In the genomic region with DNA sequence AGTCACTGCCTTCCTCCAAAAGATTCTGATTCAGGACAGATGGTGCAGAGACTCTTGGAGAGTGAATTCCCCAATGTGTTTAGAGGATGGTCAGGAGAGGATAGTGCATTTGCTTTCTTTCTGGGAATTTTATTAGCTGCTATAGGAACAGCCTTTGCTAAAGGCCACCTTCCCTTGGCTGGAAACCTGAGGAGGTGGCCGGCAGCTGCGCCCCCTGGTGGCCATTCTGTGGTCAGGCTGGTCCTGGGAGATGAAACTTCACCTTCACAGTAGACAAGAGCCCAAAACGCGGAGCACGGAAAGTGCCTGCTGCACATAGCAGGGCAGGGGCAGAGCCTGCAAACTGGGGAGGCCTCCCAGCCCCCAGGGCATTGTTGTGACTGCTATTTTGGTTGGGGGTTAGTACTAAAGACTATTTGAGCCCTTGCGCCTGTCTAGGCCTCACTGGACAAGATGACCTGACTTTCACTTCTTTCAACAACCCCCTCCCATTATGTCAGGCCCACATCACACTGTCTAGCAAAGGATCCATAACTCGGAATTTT, we compare ENCODE assay signal across 8 cellular contexts. TPM values are rescaled to one million over a fixed set of nuclear protein-coding genes. Genes with fewer than 3 reads are reported as not detected.
A peak's percentile ranks its signal among the peaks of the same experiment; 100 is the strongest.
DNase-seq lines count a peak whose midpoint lies in the region; ATAC-seq, FAIRE-seq and TF ChIP-seq lines count a peak whose summit lies in the region.

No MANE protein-coding gene starts in this region.

- TF ChIP-seq CTCF in GM06990 (IDR thresholded peaks at IDR 0.05; ENCODE audit: insufficient read depth, low read length, poor library complexity, severe bottlenecking) = peak; percentile 98

- H3K4me3 ChIP-seq in GM06990 (replicated peaks; ENCODE audit: low read depth, low read length) (no peak overlapping the region), SJSA1 (no peak overlapping the region)

- peaks cover 8% of the 10 kb centered on the region for H3K36me3 ChIP-seq in GM06990 (ENCODE audit: control insufficient read depth, insufficient read depth, low read length)
- 0 out of 2 replicates have a peak, but pooled peaks cover 5% of the 10 kb centered on the region for H3K36me3 ChIP-seq in SJSA1

- 0 out of 2 replicates have a peak, but pooled peaks cover 4% of the 10 kb centered on the region for H3K9me3 ChIP-seq in SJSA1 (replicated peaks)

- H3K27me3 ChIP-seq in GM06990 (replicated peaks; ENCODE audit: control insufficient read depth, insufficient read depth, low read length) (no peaks in the 10 kb centered on the region), SJSA1 (replicated peaks) (no peaks in the 10 kb centered on the region)

- ATAC-seq in HG03439 (IDR thresholded peaks at IDR 0.05; ENCODE audit: unreplicated experiment) = peak; percentile 60
- peak; percentile 64 for ATAC-seq in Right ventricle myocardium inferior
- ATAC-seq in HG02623 (IDR thresholded peaks at IDR 0.05; ENCODE audit: unreplicated experiment) = no peak

- intact Hi-C loops in Right ventricle myocardium inferior (cut with DNase I) = loop anchor here (2.0 to 5.0 kb wide), 3 partner anchors 47 to 320 kb away; no protein-coding TSS in a partner anchor
- intact Hi-C loops in posterior cingulate gyrus (cut with DNase I) = loop anchor here (5.0 kb wide), 2 partner anchors 300 to 315 kb away; no protein-coding TSS in a partner anchor

- peak; percentile 44 for FAIRE-seq in urothelium cell line (lab: Jason Lieb, UNC)

- no peak overlapping the region for H3K27ac ChIP-seq in SJSA1

- no peaks in the 10 kb centered on the region for H3K4me1 ChIP-seq in SJSA1 (replicated peaks)

- DNase-seq in GM06990 (ENCODE audit: extremely low read depth, insufficient read length) (peak; percentile 32), SJSA1 (ENCODE audit: low read depth in 1 of 2, low spot score in 2 of 2) (peak; percentile 36 to 51), Right ventricle myocardium inferior (ENCODE audit: missing footprints) (peak; percentile 87), posterior cingulate gyrus (peak; percentile 53 to 97 (median 80)), urothelium cell line (ENCODE audit: low spot score) (peak; percentile 78)
- peak; percentile 72 for DNase-seq in activated naive CD4-positive, alpha-beta T cell treated with Interleukin-2 at 50 U/mL for 16 hours

RNA-seq across cellular contexts. Expression of a gene that starts 34.3 kb away (rescaled TPM):
- total RNA-seq in SJSA1 (2014; rRNA removed; shearing (Covaris generic)) = 66.1 and 78.7 TPM in 2 replicates
- total RNA-seq in Right ventricle myocardium inferior = 23.9 TPM

RNA-seq across cellular contexts. Expression of a gene that starts 43.2 kb away (rescaled TPM):
- 8.0 and 24.1 TPM in 2 replicates for total RNA-seq in SJSA1 (2014; rRNA removed; shearing (Covaris generic))
- total RNA-seq in Right ventricle myocardium inferior = 9.7 TPM

RNA-seq across cellular contexts. Expression of a gene that starts 45.0 kb away (rescaled TPM):
- total RNA-seq in SJSA1 (2014; rRNA removed; shearing (Covaris generic)) = not detected in 2 replicates
- 2.1 TPM for total RNA-seq in Right ventricle myocardium inferior

RNA-seq across cellular contexts. Expression of a gene that starts 53.0 kb away (rescaled TPM):
- 14.5 and 33.7 TPM in 2 replicates for total RNA-seq in SJSA1 (2014; rRNA removed; shearing (Covaris generic))
- total RNA-seq in Right ventricle myocardium inferior = 21.2 TPM

Comparison
In these comparisons a context has a peak if more than half of its experiments do, and no peak if none do; other contexts are left out.
1. DNase-seq: peak in every context shown above with its lines; median percentile 87 in Right ventricle myocardium inferior; 80 in posterior cingulate gyrus; 78 in urothelium cell line; 72 in activated naive CD4-positive, alpha-beta T cell treated with Interleukin-2 at 50 U/mL for 16 hours; 44 in SJSA1; 32 in GM06990.